Comparison of ENCODE assay signal across 8 cellular contexts in the genomic region with DNA sequence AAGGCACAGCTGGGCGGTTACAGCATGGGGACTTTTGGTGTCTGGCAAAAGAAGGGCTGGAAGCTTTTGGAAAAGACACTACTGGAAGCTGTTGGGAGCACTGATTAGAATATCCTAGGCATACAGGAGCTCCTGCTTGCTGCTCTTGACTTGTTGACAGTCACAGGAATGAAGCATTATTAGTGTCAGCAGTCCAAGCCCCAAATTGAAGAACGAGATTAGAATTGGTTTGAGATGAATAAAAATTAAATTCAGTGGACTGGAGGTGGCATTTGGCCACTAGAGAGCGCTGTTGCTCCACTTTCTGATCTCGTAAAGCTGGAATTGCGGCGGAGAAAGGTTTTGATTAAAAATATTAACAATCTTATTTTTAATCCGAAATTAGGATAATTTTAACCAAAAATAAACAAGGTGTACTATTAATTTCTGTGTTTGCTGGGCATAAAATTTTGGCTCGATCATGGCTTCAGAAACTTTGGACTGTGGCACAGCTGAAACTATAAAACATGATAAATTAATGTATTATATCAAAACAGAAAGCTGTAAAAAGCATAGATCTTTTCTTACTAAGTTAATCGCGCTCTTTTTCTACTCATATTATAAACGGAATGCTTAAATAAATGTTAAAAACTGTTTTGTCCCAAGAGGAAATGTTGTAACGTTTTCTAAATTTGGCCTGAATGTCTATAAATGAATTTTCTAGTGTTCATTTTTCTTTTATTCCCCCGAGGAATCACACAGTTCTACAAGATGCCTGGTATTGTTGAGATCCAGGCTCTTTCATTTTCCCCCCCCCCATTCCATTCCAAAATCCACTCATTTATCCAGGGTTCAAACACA. TPM values are rescaled to one million over a fixed set of nuclear protein-coding genes. Genes with fewer than 3 reads are reported as not detected.
A peak's percentile ranks its signal among the peaks of the same experiment; 100 is the strongest.
DNase-seq lines count a peak whose midpoint lies in the region; ATAC-seq and TF ChIP-seq lines count a peak whose summit lies in the region.

No MANE protein-coding gene starts in this region.

- intact Hi-C loops in lower leg skin (cut with DNase I; ENCODE audit: low total_unique reads) = loop anchor here (10.0 kb wide), 1 partner anchor 1028 kb away; no protein-coding TSS in a partner anchor

- no peak for ATAC-seq in GM18861 (IDR thresholded peaks at IDR 0.05; ENCODE audit: unreplicated experiment)

- WGBS in lower leg skin, 2 donors = 7% methylated on average over 13 of the region's 13 CpGs

- TF ChIP-seq CTCF in WERI-Rb-1 (IDR thresholded peaks at IDR 0.05; ENCODE audit: low read depth, low read length) = peak; percentile 62
- TF ChIP-seq CTCF in lower leg skin (IDR thresholded peaks at IDR 0.05) = peak in 2 of 3 donors; percentile 3 to 61

- DNase-seq in G401 (ENCODE audit: low spot score) = peak; percentile 66
- peak; percentile 58 for DNase-seq in NCI-H1436 (lab: John Stamatoyannopoulos, UW)
- DNase-seq in WERI-Rb-1 = no peak
- peak; percentile 51 for DNase-seq in central memory CD4-positive, alpha-beta T cell
- DNase-seq in lower leg skin (ENCODE audit: low spot score in 2 of 2) = peak; percentile 63 to 95
- peak; percentile 60 for DNase-seq in stimulated activated CD8-positive, alpha-beta memory T cell treated with anti-CD3 and anti-CD28 coated beads, Interleukin-15, amount 100 ng/mL, for 1 hour (ENCODE audit: low read depth)
- no peak for DNase-seq in GM19238 (ENCODE audit: insufficient read length, low spot score)

- H3K4me3 ChIP-seq in WERI-Rb-1 (ENCODE audit: low read depth, low read length) (no peak overlapping the region), lower leg skin (ENCODE audit: low read depth, poor library complexity, severe bottlenecking) (no peak overlapping the region)

- H3K36me3 ChIP-seq in WERI-Rb-1 = no peaks in the 10 kb centered on the region

- H3K27ac ChIP-seq in WERI-Rb-1 = no peak overlapping the region

- in situ Hi-C loops in G401 (cut with HindIII; ENCODE audit: low sequenced_read_pairs) = no loop called here

- peaks cover 9% of the 10 kb centered on the region for H3K9me3 ChIP-seq in WERI-Rb-1 (ENCODE audit: severe bottlenecking)

- peaks cover 94% of the 10 kb centered on the region for H3K27me3 ChIP-seq in WERI-Rb-1 (ENCODE audit: insufficient read depth, low read depth, severe bottlenecking)

- no peak for TF ChIP-seq POLR2A in lower leg skin (IDR thresholded peaks at IDR 0.05)

RNA-seq across cellular contexts. Expression of a gene that starts 2.4 kb away (rescaled TPM):
- 4.1 and 4.2 TPM in 2 replicates for total RNA-seq in G401 (2014; rRNA removed; shearing (Covaris generic))
- 1 to 10 TPM; 2.4 to 8.9 (median 6.0) TPM for total RNA-seq in lower leg skin

RNA-seq across cellular contexts. Expression of a gene that starts 4.6 kb away (rescaled TPM):
- 6.6 and 10.6 TPM in 2 replicates for total RNA-seq in G401 (2014; rRNA removed; shearing (Covaris generic))
- total RNA-seq in lower leg skin = 1 to 10 TPM in 3 of 4 donors, under 1 TPM in 1; 0.89 to 5.3 (median 2.1) TPM

RNA-seq across cellular contexts. Expression of a gene that starts 10.6 kb away (rescaled TPM):
- total RNA-seq in G401 (2014; rRNA removed; shearing (Covaris generic)) = not detected in 2 replicates
- total RNA-seq in lower leg skin = 1 to 10 TPM in 2 of 4 donors, under 1 TPM in 1, not detected in 1; 0.29 to 3.1 (median 1.4) TPM

RNA-seq across cellular contexts. Expression of a gene that starts 20.1 kb away (rescaled TPM):
- total RNA-seq in G401 (2014; rRNA removed; shearing (Covaris generic)) = not detected in 2 replicates
- under 1 TPM in 1 of 4 donors, not detected in 3; 0.23 TPM for total RNA-seq in lower leg skin

RNA-seq across cellular contexts. Expression of a gene that starts 24.2 kb away (rescaled TPM):
- 1.7 TPM in 1 of 2 replicates, not detected in the other for total RNA-seq in G401 (2014; rRNA removed; shearing (Covaris generic))
- 1 to 10 TPM in 2 of 4 donors, not detected in 2; 2.2 to 2.6 TPM for total RNA-seq in lower leg skin

Comparison
In these comparisons a context has a peak if more than half of its experiments do, and no peak if none do; other contexts are left out.
1. DNase-seq: peak in G401 (single experiment), NCI-H1436 (single experiment), central memory CD4-positive, alpha-beta T cell (single experiment), lower leg skin (2 of 2) and stimulated activated CD8-positive, alpha-beta memory T cell treated with anti-CD3 and anti-CD28 coated beads, Interleukin-15, amount 100 ng/mL, for 1 hour (single experiment); none in WERI-Rb-1 (single experiment) and GM19238 (single experiment).